In the genomic region with DNA sequence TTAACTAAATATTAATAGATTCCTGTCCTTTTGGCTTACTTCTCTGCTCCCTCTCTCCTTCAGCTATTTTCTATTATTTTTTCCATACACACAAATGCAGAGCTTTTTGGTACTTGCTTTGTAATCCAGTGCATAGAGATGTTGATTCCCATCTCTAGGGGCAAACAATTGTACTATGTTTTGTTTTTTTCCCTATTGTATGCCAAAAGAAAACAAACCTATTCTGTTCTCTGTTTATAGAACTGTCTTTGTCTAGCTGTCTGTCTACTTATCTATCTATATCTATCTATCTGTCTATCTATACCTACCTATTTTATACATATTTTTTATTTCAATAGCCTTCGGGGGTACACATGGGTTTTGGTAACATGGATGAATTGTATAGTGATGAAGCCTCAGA, we compare ENCODE assay signal across 17 cellular contexts.
A peak's percentile ranks its signal among the peaks of the same experiment; 100 is the strongest.
DNase-seq lines count a peak whose midpoint lies in the region; TF ChIP-seq lines count a peak whose summit lies in the region.
"Had no signal": no experiment of that assay in that cellular context is flagged by ENCODE, and none has a peak within 500 bp of the region (broad histone marks: within the 10 kb centered on the region; RNA-seq: fewer than 3 reads in every experiment).

No MANE protein-coding gene starts in this region.

- H3K4me1 Mint-ChIP-seq in mesothelial cell of epicardium (no peaks in the 10 kb centered on the region), Calu3 (ENCODE audit: low read depth, unreplicated experiment) (no peaks in the 10 kb centered on the region)

- H3K9me3 Mint-ChIP-seq in mesothelial cell of epicardium (no peaks in the 10 kb centered on the region), Calu3 (ENCODE audit: low read depth, unreplicated experiment) (no peaks in the 10 kb centered on the region)
- H3K9me3 Mint-ChIP-seq: HFFc6 had no signal

- intact Hi-C loops in Calu3 (cut with micrococcal nuclease; ENCODE audit: unreplicated experiment) = no loop called here

- no peaks in the 10 kb centered on the region for H3K36me3 Mint-ChIP-seq in mesothelial cell of epicardium
- no peaks in the 10 kb centered on the region for H3K36me3 Mint-ChIP-seq in Calu3 (ENCODE audit: insufficient read depth, unreplicated experiment)

- BruUV-seq in Calu3 (replicated peaks; lab: Mats Ljungman, UMichigan) = no TSS peak

- peak overlapping the region; percentile 93 for H3K27ac ChIP-seq in caudate nucleus (ENCODE audit: low read depth, low read length)
- H3K27ac ChIP-seq: C4-2B had no signal

- H3K27ac Mint-ChIP-seq in mesothelial cell of epicardium (no peak overlapping the region), Calu3 (ENCODE audit: unreplicated experiment) (no peak overlapping the region)
- H3K27ac Mint-ChIP-seq: CD4-positive, alpha-beta T cell; HFFc6 had no signal

- CTCF ChIA-PET in Calu3 (lab: Charles Lee) = no interaction called here

- H3K4me3 Mint-ChIP-seq in mesothelial cell of epicardium (no peak overlapping the region), Calu3 (ENCODE audit: low read depth, unreplicated experiment) (no peak overlapping the region)
- H3K4me3 Mint-ChIP-seq: CD4-positive, alpha-beta T cell; HFFc6 had no signal

- TF ChIP-seq CTCF in mesothelial cell of epicardium (IDR thresholded peaks at IDR 0.05; ENCODE audit: unreplicated experiment) (no peak), Calu3 (IDR thresholded peaks at IDR 0.05; ENCODE audit: unreplicated experiment) (no peak)

- H3K27me3 Mint-ChIP-seq in mesothelial cell of epicardium (ENCODE audit: low read depth) = no peaks in the 10 kb centered on the region
- peaks cover 41% of the 10 kb centered on the region for H3K27me3 Mint-ChIP-seq in Calu3 (ENCODE audit: unreplicated experiment)

- DNase-seq in caudate nucleus (lab: John Stamatoyannopoulos, UW) (no peak), globus pallidus (ENCODE audit: low spot score) (peak; percentile 81), midbrain (lab: John Stamatoyannopoulos, UW) (peak; percentile 50), superior temporal gyrus (ENCODE audit: extremely low spot score) (peak; percentile 85), mesothelial cell of epicardium (ENCODE audit: low spot score in 2 of 2, unreplicated experiment in 2 of 2) (no peak), NCI-H345 treated with DMSO at 0.1 percent for 48 hours (lab: John Stamatoyannopoulos, UW; ENCODE audit: unreplicated experiment) (no peak), Calu3 (no peak), amniotic stem cell (lab: John Stamatoyannopoulos, UW) (no peak)
- DNase-seq: BE2C; Caco-2; CD4-positive, alpha-beta T cell; DMS79 treated with DMSO at 0.1 percent for 48 hours; GF-D8; GOT3; H7; HFFc6 had no signal

Comparison
In these comparisons a context has a peak if more than half of its experiments do, and no peak if none do; other contexts are left out.
1. DNase-seq: peak in globus pallidus (single experiment), midbrain (single experiment) and superior temporal gyrus (single experiment); none in caudate nucleus (0 of 61), mesothelial cell of epicardium (0 of 2), NCI-H345 treated with DMSO at 0.1 percent for 48 hours (single experiment), Calu3 (single experiment) and amniotic stem cell (single experiment).